In the genomic region with DNA sequence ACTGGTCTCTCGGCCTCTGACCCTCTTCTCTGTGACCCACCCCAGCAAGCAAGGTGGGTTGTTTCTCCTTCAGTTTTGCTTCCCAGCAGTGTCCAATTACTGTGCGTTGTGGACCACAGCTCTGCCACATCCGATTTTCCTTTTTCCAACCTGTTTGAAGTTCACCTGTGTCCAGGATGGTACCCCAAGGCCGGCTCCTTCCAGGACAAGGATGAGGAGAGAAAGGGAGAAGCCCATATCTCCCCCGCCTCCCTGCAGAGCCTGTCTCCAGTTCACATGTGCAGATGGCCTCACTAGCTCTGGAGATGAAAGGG, we compare ENCODE assay signal across 1 cellular context.
TF ChIP-seq lines count a peak whose summit lies in the region.

No MANE protein-coding gene starts in this region.

TF ChIP-seq in K562, 482 proteins besides CTCF, POLR2A, EP300 and RAD21:
- no peak for TF ChIP-seq NR1H2 (CRISPR knock-in tag; IDR thresholded peaks at IDR 0.05)
- TF ChIP-seq TCF7 (IDR thresholded peaks at IDR 0.05; ENCODE audit: borderline replicate concordance) = no peak
- TF ChIP-seq ELF2 (CRISPR knock-in tag; IDR thresholded peaks at IDR 0.05) = no peak
- TF ChIP-seq DACH1 (IDR thresholded peaks at IDR 0.05; ENCODE audit: partially characterized antibody) = no peak
- no peak for TF ChIP-seq ZFP36 (IDR thresholded peaks at IDR 0.05; ENCODE audit: low read depth, low read length, partially characterized antibody)
- TF ChIP-seq, protein P1, sequence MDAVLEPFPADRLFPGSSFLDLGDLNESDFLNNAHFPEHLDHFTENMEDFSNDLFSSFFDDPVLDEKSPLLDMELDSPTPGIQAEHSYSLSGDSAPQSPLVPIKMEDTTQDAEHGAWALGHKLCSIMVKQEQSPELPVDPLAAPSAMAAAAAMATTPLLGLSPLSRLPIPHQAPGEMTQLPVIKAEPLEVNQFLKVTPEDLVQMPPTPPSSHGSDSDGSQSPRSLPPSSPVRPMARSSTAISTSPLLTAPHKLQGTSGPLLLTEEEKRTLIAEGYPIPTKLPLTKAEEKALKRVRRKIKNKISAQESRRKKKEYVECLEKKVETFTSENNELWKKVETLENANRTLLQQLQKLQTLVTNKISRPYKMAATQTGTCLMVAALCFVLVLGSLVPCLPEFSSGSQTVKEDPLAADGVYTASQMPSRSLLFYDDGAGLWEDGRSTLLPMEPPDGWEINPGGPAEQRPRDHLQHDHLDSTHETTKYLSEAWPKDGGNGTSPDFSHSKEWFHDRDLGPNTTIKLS (IDR thresholded peaks at IDR 0.05; ENCODE audit: borderline replicate concordance, low read depth) = no peak
- TF ChIP-seq, protein P2, sequence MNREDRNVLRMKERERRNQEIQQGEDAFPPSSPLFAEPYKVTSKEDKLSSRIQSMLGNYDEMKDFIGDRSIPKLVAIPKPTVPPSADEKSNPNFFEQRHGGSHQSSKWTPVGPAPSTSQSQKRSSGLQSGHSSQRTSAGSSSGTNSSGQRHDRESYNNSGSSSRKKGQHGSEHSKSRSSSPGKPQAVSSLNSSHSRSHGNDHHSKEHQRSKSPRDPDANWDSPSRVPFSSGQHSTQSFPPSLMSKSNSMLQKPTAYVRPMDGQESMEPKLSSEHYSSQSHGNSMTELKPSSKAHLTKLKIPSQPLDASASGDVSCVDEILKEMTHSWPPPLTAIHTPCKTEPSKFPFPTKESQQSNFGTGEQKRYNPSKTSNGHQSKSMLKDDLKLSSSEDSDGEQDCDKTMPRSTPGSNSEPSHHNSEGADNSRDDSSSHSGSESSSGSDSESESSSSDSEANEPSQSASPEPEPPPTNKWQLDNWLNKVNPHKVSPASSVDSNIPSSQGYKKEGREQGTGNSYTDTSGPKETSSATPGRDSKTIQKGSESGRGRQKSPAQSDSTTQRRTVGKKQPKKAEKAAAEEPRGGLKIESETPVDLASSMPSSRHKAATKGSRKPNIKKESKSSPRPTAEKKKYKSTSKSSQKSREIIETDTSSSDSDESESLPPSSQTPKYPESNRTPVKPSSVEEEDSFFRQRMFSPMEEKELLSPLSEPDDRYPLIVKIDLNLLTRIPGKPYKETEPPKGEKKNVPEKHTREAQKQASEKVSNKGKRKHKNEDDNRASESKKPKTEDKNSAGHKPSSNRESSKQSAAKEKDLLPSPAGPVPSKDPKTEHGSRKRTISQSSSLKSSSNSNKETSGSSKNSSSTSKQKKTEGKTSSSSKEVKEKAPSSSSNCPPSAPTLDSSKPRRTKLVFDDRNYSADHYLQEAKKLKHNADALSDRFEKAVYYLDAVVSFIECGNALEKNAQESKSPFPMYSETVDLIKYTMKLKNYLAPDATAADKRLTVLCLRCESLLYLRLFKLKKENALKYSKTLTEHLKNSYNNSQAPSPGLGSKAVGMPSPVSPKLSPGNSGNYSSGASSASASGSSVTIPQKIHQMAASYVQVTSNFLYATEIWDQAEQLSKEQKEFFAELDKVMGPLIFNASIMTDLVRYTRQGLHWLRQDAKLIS (CRISPR knock-in tag; IDR thresholded peaks at IDR 0.05) = no peak
- no peak for TF ChIP-seq ZNF507 (tag; conservative IDR thresholded peaks at IDR 0.05)
- TF ChIP-seq, protein P3, sequence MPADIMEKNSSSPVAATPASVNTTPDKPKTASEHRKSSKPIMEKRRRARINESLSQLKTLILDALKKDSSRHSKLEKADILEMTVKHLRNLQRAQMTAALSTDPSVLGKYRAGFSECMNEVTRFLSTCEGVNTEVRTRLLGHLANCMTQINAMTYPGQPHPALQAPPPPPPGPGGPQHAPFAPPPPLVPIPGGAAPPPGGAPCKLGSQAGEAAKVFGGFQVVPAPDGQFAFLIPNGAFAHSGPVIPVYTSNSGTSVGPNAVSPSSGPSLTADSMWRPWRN (IDR thresholded peaks at IDR 0.05; ENCODE audit: low read depth) = no peak
- TF ChIP-seq, protein P4, sequence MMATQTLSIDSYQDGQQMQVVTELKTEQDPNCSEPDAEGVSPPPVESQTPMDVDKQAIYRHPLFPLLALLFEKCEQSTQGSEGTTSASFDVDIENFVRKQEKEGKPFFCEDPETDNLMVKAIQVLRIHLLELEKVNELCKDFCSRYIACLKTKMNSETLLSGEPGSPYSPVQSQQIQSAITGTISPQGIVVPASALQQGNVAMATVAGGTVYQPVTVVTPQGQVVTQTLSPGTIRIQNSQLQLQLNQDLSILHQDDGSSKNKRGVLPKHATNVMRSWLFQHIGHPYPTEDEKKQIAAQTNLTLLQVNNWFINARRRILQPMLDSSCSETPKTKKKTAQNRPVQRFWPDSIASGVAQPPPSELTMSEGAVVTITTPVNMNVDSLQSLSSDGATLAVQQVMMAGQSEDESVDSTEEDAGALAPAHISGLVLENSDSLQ (IDR thresholded peaks at IDR 0.05) = no peak
- TF ChIP-seq, protein P5, sequence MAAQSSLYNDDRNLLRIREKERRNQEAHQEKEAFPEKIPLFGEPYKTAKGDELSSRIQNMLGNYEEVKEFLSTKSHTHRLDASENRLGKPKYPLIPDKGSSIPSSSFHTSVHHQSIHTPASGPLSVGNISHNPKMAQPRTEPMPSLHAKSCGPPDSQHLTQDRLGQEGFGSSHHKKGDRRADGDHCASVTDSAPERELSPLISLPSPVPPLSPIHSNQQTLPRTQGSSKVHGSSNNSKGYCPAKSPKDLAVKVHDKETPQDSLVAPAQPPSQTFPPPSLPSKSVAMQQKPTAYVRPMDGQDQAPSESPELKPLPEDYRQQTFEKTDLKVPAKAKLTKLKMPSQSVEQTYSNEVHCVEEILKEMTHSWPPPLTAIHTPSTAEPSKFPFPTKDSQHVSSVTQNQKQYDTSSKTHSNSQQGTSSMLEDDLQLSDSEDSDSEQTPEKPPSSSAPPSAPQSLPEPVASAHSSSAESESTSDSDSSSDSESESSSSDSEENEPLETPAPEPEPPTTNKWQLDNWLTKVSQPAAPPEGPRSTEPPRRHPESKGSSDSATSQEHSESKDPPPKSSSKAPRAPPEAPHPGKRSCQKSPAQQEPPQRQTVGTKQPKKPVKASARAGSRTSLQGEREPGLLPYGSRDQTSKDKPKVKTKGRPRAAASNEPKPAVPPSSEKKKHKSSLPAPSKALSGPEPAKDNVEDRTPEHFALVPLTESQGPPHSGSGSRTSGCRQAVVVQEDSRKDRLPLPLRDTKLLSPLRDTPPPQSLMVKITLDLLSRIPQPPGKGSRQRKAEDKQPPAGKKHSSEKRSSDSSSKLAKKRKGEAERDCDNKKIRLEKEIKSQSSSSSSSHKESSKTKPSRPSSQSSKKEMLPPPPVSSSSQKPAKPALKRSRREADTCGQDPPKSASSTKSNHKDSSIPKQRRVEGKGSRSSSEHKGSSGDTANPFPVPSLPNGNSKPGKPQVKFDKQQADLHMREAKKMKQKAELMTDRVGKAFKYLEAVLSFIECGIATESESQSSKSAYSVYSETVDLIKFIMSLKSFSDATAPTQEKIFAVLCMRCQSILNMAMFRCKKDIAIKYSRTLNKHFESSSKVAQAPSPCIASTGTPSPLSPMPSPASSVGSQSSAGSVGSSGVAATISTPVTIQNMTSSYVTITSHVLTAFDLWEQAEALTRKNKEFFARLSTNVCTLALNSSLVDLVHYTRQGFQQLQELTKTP (IDR thresholded peaks at IDR 0.05; ENCODE audit: low read depth in 1 of 2, partially characterized antibody in 2 of 2) = no peak
- TF ChIP-seq, protein P6, sequence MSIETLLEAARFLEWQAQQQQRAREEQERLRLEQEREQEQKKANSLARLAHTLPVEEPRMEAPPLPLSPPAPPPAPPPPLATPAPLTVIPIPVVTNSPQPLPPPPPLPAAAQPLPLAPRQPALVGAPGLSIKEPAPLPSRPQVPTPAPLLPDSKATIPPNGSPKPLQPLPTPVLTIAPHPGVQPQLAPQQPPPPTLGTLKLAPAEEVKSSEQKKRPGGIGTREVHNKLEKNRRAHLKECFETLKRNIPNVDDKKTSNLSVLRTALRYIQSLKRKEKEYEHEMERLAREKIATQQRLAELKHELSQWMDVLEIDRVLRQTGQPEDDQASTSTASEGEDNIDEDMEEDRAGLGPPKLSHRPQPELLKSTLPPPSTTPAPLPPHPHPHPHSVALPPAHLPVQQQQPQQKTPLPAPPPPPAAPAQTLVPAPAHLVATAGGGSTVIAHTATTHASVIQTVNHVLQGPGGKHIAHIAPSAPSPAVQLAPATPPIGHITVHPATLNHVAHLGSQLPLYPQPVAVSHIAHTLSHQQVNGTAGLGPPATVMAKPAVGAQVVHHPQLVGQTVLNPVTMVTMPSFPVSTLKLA (conservative IDR thresholded peaks at IDR 0.05) = no peak
- TF ChIP-seq RBM14 (IDR thresholded peaks at IDR 0.05; ENCODE audit: borderline replicate concordance, insufficient read depth, low read depth, low read length) = no peak
- TF ChIP-seq ZNF589 (CRISPR knock-in tag; IDR thresholded peaks at IDR 0.05; ENCODE audit: low read depth) = no peak
- TF ChIP-seq ZNF766 (CRISPR knock-in tag; conservative IDR thresholded peaks at IDR 0.05) = no peak
- no peak for TF ChIP-seq JUND (IDR thresholded peaks at IDR 0.05; ENCODE audit: borderline replicate concordance, low read depth, low read length)
- TF ChIP-seq JUND (tag; IDR thresholded peaks at IDR 0.05; ENCODE audit: borderline replicate concordance, low read depth, low read length) = no peak
